10 cellular contexts compared by ENCODE assay signal in genomic region chr18:79526468-79527460, GRCh38.
DNase-seq lines count a peak whose midpoint lies in the region; ATAC-seq and TF ChIP-seq lines count a peak whose summit lies in the region.
"Had no signal": no experiment of that assay in that cellular context is flagged by ENCODE, and none has a peak within 500 bp of the region (broad histone marks: within the 10 kb centered on the region; RNA-seq: fewer than 3 reads in every experiment).

No MANE protein-coding gene starts in this region.

- intact Hi-C loops in heart right ventricle (cut with DNase I): loop anchor here in 9 of 10 donors (2.0 to 5.0 kb wide), 6 partner anchors 20 to 146 kb away; partner anchors contain the start of gene NFATC1 (in 2 of the 9)
- intact Hi-C loops in sigmoid colon (cut with DNase I): loop anchor here (5.0 kb wide), 1 partner anchor 69 kb away; no protein-coding TSS in a partner anchor

- no peak overlapping the region for H2AFZ ChIP-seq in Karpas-422 (ENCODE audit: low read length)

- H3K9me3 Mint-ChIP-seq in T-helper 2 cell treated with Interferon-gamma antibody and Interleukin-4, amounts not matched to agents 5 μg/mL and 100 μg/mL, for 36 hours: no peaks in the 10 kb centered on the region
- H3K9me3 Mint-ChIP-seq in WTC11: no peaks in the 10 kb centered on the region

- H3K27ac ChIP-seq in heart right ventricle: peak overlapping the region in 5 of 10 donors; percentile 10 to 22 (median 15)
- peak overlapping the region in 3 of 4 donors; percentile 13 to 55 (median 26) for H3K27ac ChIP-seq in sigmoid colon
- no peak overlapping the region for H3K27ac ChIP-seq in Karpas-422 (ENCODE audit: low read length)

- H3K36me3 ChIP-seq in heart right ventricle (peaks cover 0 to 30% (median 0%) of the 10 kb centered on the region in 9 donors), sigmoid colon (peaks cover 0 to 9% (median 4%) of the 10 kb centered on the region in 4 donors), Karpas-422 (ENCODE audit: insufficient read depth, low read length) (peaks cover 4% of the 10 kb centered on the region; the same call in 1 of the 2 replicates)

- no peak for TF ChIP-seq EP300 in sigmoid colon (IDR thresholded peaks at IDR 0.05)

- no peak for TF ChIP-seq POLR2A in sigmoid colon (IDR thresholded peaks at IDR 0.05)

- no peak overlapping the region for H3K4me3 Mint-ChIP-seq in T-helper 2 cell treated with Interferon-gamma antibody and Interleukin-4, amounts not matched to agents 5 μg/mL and 100 μg/mL, for 36 hours
- no peak overlapping the region for H3K4me3 Mint-ChIP-seq in WTC11

- TF ChIP-seq CTCF in WTC11 (IDR thresholded peaks at IDR 0.05): no peak
- TF ChIP-seq CTCF in heart right ventricle (IDR thresholded peaks at IDR 0.05): no peak
- no peak for TF ChIP-seq CTCF in sigmoid colon (IDR thresholded peaks at IDR 0.05)

- peaks cover 15% of the 10 kb centered on the region for H3K36me3 Mint-ChIP-seq in T-helper 2 cell treated with Interferon-gamma antibody and Interleukin-4, amounts not matched to agents 5 μg/mL and 100 μg/mL, for 36 hours (ENCODE audit: low read depth)
- H3K36me3 Mint-ChIP-seq in WTC11: no peaks in the 10 kb centered on the region; the same call in 1 of the 2 replicates

- H3K27me3 Mint-ChIP-seq in T-helper 2 cell treated with Interferon-gamma antibody and Interleukin-4, amounts not matched to agents 5 μg/mL and 100 μg/mL, for 36 hours (ENCODE audit: low read depth): no peaks in the 10 kb centered on the region
- peaks cover 7% of the 10 kb centered on the region for H3K27me3 Mint-ChIP-seq in WTC11 (ENCODE audit: low read depth)

- ATAC-seq in WTC11 (no peak), heart right ventricle (peak; percentile 27 to 77 (median 66)), GM19397 (IDR thresholded peaks at IDR 0.05; ENCODE audit: unreplicated experiment) (no peak)

- WGBS in heart right ventricle, 2 donors: 65 to 69% methylated on average over 44 of the region's 44 CpGs
- WGBS in sigmoid colon, 2 donors: 81 to 88% methylated on average over 44 of the region's 44 CpGs

- H3K4me2 ChIP-seq in Karpas-422 (ENCODE audit: low read depth, low read length, poor library complexity, severe bottlenecking): no peak overlapping the region

- DNase-seq in T-helper 2 cell treated with Interferon-gamma antibody and Interleukin-4, amounts not matched to agents 5 μg/mL and 100 μg/mL, for 36 hours (ENCODE audit: low spot score): no peak
- DNase-seq in T-helper 2 cell (no peak), WTC11 (ENCODE audit: low spot score) (no peak), heart right ventricle (peak; percentile 34 to 53), sigmoid colon (peak; percentile 79), HT-29 (ENCODE audit: low spot score) (no peak), Karpas-422 (no peak)
- DNase-seq: islet precursor cell, NCI-H187 treated with DMSO at 0.1 percent for 48 hours had no signal

- H3K27me3 ChIP-seq in heart right ventricle: peaks cover 0 to 10% (median 0%) of the 10 kb centered on the region in 7 donors
- peaks cover 0 to 13% (median 0%) of the 10 kb centered on the region in 3 donors for H3K27me3 ChIP-seq in sigmoid colon
- H3K27me3 ChIP-seq in Karpas-422 (ENCODE audit: low read length): no peaks in the 10 kb centered on the region

- H3K9me2 ChIP-seq in Karpas-422 (replicated peaks; ENCODE audit: insufficient read depth, low read length): no peaks in the 10 kb centered on the region

- CTCF ChIA-PET in WTC11 (lab: Charles Lee): interaction anchor here (0.6 to 2.3 kb wide), 4 partner anchors 130 to 148 kb away, joined by 3 to 12 read pairs (median 3); no protein-coding TSS in a partner anchor

- POLR2A ChIA-PET in WTC11 (lab: Charles Lee): no interaction called here

- peaks cover 28% of the 10 kb centered on the region for H3K4me1 Mint-ChIP-seq in T-helper 2 cell treated with Interferon-gamma antibody and Interleukin-4, amounts not matched to agents 5 μg/mL and 100 μg/mL, for 36 hours (ENCODE audit: low read depth)
- H3K4me1 Mint-ChIP-seq in WTC11: peaks cover 6% of the 10 kb centered on the region; the same call in 1 of the 2 replicates

- peaks cover 13% of the 10 kb centered on the region; the same call in 1 of the 2 replicates for H3K79me2 ChIP-seq in Karpas-422 (ENCODE audit: low read length)

- peak overlapping the region; percentile 62 for H3K27ac Mint-ChIP-seq in T-helper 2 cell treated with Interferon-gamma antibody and Interleukin-4, amounts not matched to agents 5 μg/mL and 100 μg/mL, for 36 hours
- 0 out of 2 replicates have a peak overlapping the region, but pooled peaks have one; percentile 57 for H3K27ac Mint-ChIP-seq in WTC11

- H3K4me3 ChIP-seq in heart right ventricle: no peak overlapping the region
- peak overlapping the region in 3 of 4 donors; percentile 20 to 28 (median 24) for H3K4me3 ChIP-seq in sigmoid colon
- no peak overlapping the region for H3K4me3 ChIP-seq in Karpas-422 (ENCODE audit: low read length)

- no peak overlapping the region for H3K9ac ChIP-seq in Karpas-422 (ENCODE audit: low read length)

- no peaks in the 10 kb centered on the region for H4K20me1 ChIP-seq in Karpas-422 (ENCODE audit: insufficient read depth, low read depth, low read length)

- no peaks in the 10 kb centered on the region for H3K9me3 ChIP-seq in heart right ventricle
- H3K9me3 ChIP-seq in sigmoid colon: no peaks in the 10 kb centered on the region
- H3K9me3 ChIP-seq in Karpas-422 (ENCODE audit: low read length): no peaks in the 10 kb centered on the region

- H3K4me1 ChIP-seq in heart right ventricle: peaks cover 10 to 29% (median 14%) of the 10 kb centered on the region in 9 donors
- H3K4me1 ChIP-seq in sigmoid colon: peaks cover 0 to 21% (median 17%) of the 10 kb centered on the region in 4 donors
- H3K4me1 ChIP-seq in Karpas-422 (ENCODE audit: low read length): peaks cover 29% of the 10 kb centered on the region

TF ChIP-seq in WTC11, 78 proteins besides CTCF, POLR2A, EP300 and RAD21:
- no peak for TF ChIP-seq CREB1 (CRISPR knock-in tag; IDR thresholded peaks at IDR 0.05)

Comparison
In these comparisons a context has a peak if more than half of its experiments do, and no peak if none do; other contexts are left out.
1. DNase-seq: peak in heart right ventricle (2 of 2) and sigmoid colon (single experiment); none in T-helper 2 cell treated with Interferon-gamma antibody and Interleukin-4, amounts not matched to agents 5 μg/mL and 100 μg/mL, for 36 hours (single experiment), T-helper 2 cell (0 of 5), WTC11 (single experiment), HT-29 (single experiment) and Karpas-422 (single experiment).
2. ATAC-seq: peak in heart right ventricle (8 of 8); none in WTC11 (single experiment) and GM19397 (single experiment).
3. H3K4me3 ChIP-seq: peak in sigmoid colon (3 of 4); none in heart right ventricle (0 of 10) and Karpas-422 (single experiment).